In the genomic region with DNA sequence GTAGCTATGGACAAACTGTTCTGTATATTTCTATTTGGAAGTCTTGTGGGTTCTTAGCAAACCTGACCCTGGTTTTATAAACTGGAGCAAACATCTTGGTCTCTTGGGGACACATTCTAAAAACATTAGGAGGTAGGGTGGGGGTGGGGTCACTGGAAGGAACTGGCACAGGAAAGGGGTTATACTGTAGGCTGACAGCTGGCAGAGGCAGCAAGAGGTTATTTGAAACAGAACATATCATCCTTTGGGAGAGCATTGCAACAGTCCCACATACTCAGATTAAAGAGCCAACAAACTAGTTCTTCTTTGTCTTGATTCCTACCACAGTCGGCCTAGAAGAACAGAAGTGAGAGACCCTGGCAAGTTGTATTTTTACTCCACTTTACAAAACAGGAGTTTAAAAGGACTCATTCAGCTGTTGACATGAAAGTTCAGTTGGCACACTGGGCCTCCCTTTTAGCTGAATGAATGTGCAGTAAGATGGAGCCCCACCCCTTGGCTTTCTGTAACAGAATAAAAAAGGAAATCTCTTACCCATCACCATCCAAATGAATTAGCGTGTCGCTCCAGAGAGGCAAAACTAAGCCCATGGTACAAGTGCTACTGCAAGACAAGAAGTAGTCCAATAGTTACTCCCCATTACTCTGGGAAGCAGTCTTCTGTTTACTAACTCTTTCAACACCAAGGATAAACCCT, we compare ENCODE assay signal across 12 cellular contexts. TPM values are rescaled to one million over a fixed set of nuclear protein-coding genes. Genes with fewer than 3 reads are reported as not detected.
DNase-seq lines count a peak whose midpoint lies in the region; ATAC-seq and TF ChIP-seq lines count a peak whose summit lies in the region.
"Had no signal": no experiment of that assay in that cellular context is flagged by ENCODE, and none has a peak within 500 bp of the region (broad histone marks: within the 10 kb centered on the region; RNA-seq: fewer than 3 reads in every experiment).

No MANE protein-coding gene starts in this region.

- no peaks in the 10 kb centered on the region for H3K27me3 Mint-ChIP-seq in activated T-cell treated with anti-CD3 and anti-CD28 coated beads, Interleukin-2, amount 50 U/mL, for 24 hours
- H3K27me3 Mint-ChIP-seq in memory B cell = no peaks in the 10 kb centered on the region

- DNase-seq in activated T-cell treated with anti-CD3 and anti-CD28 coated beads, Interleukin-2, amount 50 U/mL, for 24 hours = no peak
- no peak for DNase-seq in activated T-cell treated with anti-CD3 and anti-CD28 coated beads, Interleukin-2, amount 50 U/mL, for 1 hour
- DNase-seq in brain pericyte (ENCODE audit: low read depth, low spot score) (peak; percentile 62), memory B cell (ENCODE audit: low spot score in 2 of 2) (no peak), thoracic aorta (ENCODE audit: low spot score) (no peak), NCI-H2029 treated with DMSO at 0.1 percent for 48 hours (lab: John Stamatoyannopoulos, UW) (no peak), ecto neural progenitor cell (ENCODE audit: low spot score) (no peak)
- DNase-seq: ACHN; activated T-cell treated with anti-CD3 and anti-CD28 coated beads, Interleukin-2, amount 50 U/mL, for 4 hours; NCI-H748 treated with DMSO at 0.1 percent for 48 hours had no signal

- no peak overlapping the region for H3K4me3 Mint-ChIP-seq in activated T-cell treated with anti-CD3 and anti-CD28 coated beads, Interleukin-2, amount 50 U/mL, for 24 hours
- H3K4me3 Mint-ChIP-seq in memory B cell = no peak overlapping the region
- H3K4me3 Mint-ChIP-seq: activated T-cell treated with anti-CD3 and anti-CD28 coated beads, Interleukin-2, amount 50 U/mL, for 4 hours had no signal

- H3K36me3 Mint-ChIP-seq in activated T-cell treated with anti-CD3 and anti-CD28 coated beads, Interleukin-2, amount 50 U/mL, for 24 hours (ENCODE audit: low read depth) = peaks cover 72% of the 10 kb centered on the region
- H3K36me3 Mint-ChIP-seq in memory B cell = peaks cover 17% of the 10 kb centered on the region

- ATAC-seq in memory B cell (ENCODE audit: low read depth) (no peak), thoracic aorta (ENCODE audit: insufficient number of reproducible peaks, low FRiP score, low read depth) (no peak), GM21423 (IDR thresholded peaks at IDR 0.05; ENCODE audit: unreplicated experiment) (no peak)
- ATAC-seq: activated T-cell treated with anti-CD3 and anti-CD28 coated beads, Interleukin-2, amount 50 U/mL, for 4 hours; left lobe of liver had no signal

- peak overlapping the region; percentile 9 to 50 for H3K27ac ChIP-seq in thoracic aorta

- TF ChIP-seq CTCF in thoracic aorta (IDR thresholded peaks at IDR 0.05) = no peak

- peaks cover 41% of the 10 kb centered on the region for H3K4me1 Mint-ChIP-seq in activated T-cell treated with anti-CD3 and anti-CD28 coated beads, Interleukin-2, amount 50 U/mL, for 24 hours (ENCODE audit: low read depth)
- peaks cover 16% of the 10 kb centered on the region for H3K4me1 Mint-ChIP-seq in memory B cell

- H3K9me3 Mint-ChIP-seq in activated T-cell treated with anti-CD3 and anti-CD28 coated beads, Interleukin-2, amount 50 U/mL, for 24 hours = no peaks in the 10 kb centered on the region
- H3K9me3 Mint-ChIP-seq in memory B cell = no peaks in the 10 kb centered on the region
- H3K9me3 Mint-ChIP-seq: activated T-cell treated with anti-CD3 and anti-CD28 coated beads, Interleukin-2, amount 50 U/mL, for 4 hours had no signal

- no peaks in the 10 kb centered on the region for H3K36me3 ChIP-seq in thoracic aorta

- H3K9me3 ChIP-seq in thoracic aorta = no peaks in the 10 kb centered on the region

- peaks cover 11 to 26% of the 10 kb centered on the region in 2 donors for H3K4me1 ChIP-seq in thoracic aorta (ENCODE audit: control insufficient read depth in 1 of 2, low read depth in 2 of 2)

- peak overlapping the region; percentile 84 for H3K27ac Mint-ChIP-seq in activated T-cell treated with anti-CD3 and anti-CD28 coated beads, Interleukin-2, amount 50 U/mL, for 24 hours
- H3K27ac Mint-ChIP-seq in memory B cell = peak overlapping the region; percentile 71

- H3K4me3 ChIP-seq in thoracic aorta = no peak overlapping the region

- no peaks in the 10 kb centered on the region for H3K27me3 ChIP-seq in thoracic aorta (replicated peaks; ENCODE audit: insufficient read depth)

RNA-seq across cellular contexts. Expression of a gene that starts 54.6 kb away (rescaled TPM):
- 10 to 100 TPM; 35.5 to 55.0 TPM for total RNA-seq in thoracic aorta
